ENCODE assay signal across 27 cellular contexts in genomic region chr1:101080859-101081258, GRCh38. TPM values are rescaled to one million over a fixed set of nuclear protein-coding genes. Genes with fewer than 3 reads are reported as not detected.
DNase-seq lines count a peak whose midpoint lies in the region; ATAC-seq lines count a peak whose summit lies in the region.
"Had no signal": no experiment of that assay in that cellular context is flagged by ENCODE, and none has a peak within 500 bp of the region (broad histone marks: within the 10 kb centered on the region; RNA-seq: fewer than 3 reads in every experiment).

No MANE protein-coding gene starts in this region.

- peaks cover 35% of the 10 kb centered on the region for H3K4me1 ChIP-seq in CD4-positive, alpha-beta memory T cell (ENCODE audit: insufficient read depth, low read length)
- H3K4me1 ChIP-seq: A549, pancreas, upper lobe of right lung had no signal

- peak overlapping the region; percentile 97 for H3K27ac Mint-ChIP-seq in activated CD4-positive, alpha-beta T cell treated with anti-CD3 and anti-CD28 coated beads, Interleukin-2, amount 10 ng/mL, durations not matched to agents 7 days and 5 days
- peak overlapping the region in 6 of 7 donors; percentile 88 to 95 (median 90) for H3K27ac Mint-ChIP-seq in CD4-positive, alpha-beta memory T cell
- H3K27ac Mint-ChIP-seq in activated T-helper 17 cell treated with anti-CD3 and anti-CD28 coated beads, Interleukin-2, amount 50 U/mL, for 72 hours: peak overlapping the region; percentile 69
- peak overlapping the region; percentile 75 to 76 for H3K27ac Mint-ChIP-seq in natural killer cell treated with Interleukin-12 subunit alpha and Interleukin-12 subunit beta and Interleukin-15 and Interleukin-18, amount 100 ng/mL, for 72 hours

- no peak for ATAC-seq in activated T-helper 17 cell treated with anti-CD3 and anti-CD28 coated beads, Interleukin-2, amount 50 U/mL, for 72 hours (replicated peaks)
- no peak for ATAC-seq in natural killer cell treated with Interleukin-12 subunit alpha and Interleukin-12 subunit beta and Interleukin-15 and Interleukin-18, amount 100 ng/mL, for 72 hours
- no peak for ATAC-seq in GM19455 (IDR thresholded peaks at IDR 0.05; ENCODE audit: unreplicated experiment)
- ATAC-seq: A549, HCT116, left colon, pancreas, Right ventricle myocardium inferior had no signal

- H3K36me3 ChIP-seq in CD4-positive, alpha-beta memory T cell (ENCODE audit: insufficient read depth, low read length): no peaks in the 10 kb centered on the region
- H3K36me3 ChIP-seq: pancreas, upper lobe of right lung had no signal

- CTCF ChIA-PET in activated CD4-positive, alpha-beta T cell treated with anti-CD3 and anti-CD28 coated beads, Interleukin-2, amount 10 ng/mL, durations not matched to agents 7 days and 5 days (lab: Charles Lee): interaction anchor here (0.9 kb wide), 1 partner anchor 140 kb away, joined by 3 read pairs; no protein-coding TSS in a partner anchor
- CTCF ChIA-PET in CD4-positive, alpha-beta memory T cell (lab: Charles Lee; ENCODE audit: partially characterized antibody): interaction anchor here (1.4 to 2.6 kb wide), 5 partner anchors 8 to 207 kb away, joined by 3 to 8 read pairs (median 4); no protein-coding TSS in a partner anchor

- no peak overlapping the region for H3K4me3 Mint-ChIP-seq in activated CD4-positive, alpha-beta T cell treated with anti-CD3 and anti-CD28 coated beads, Interleukin-2, amount 10 ng/mL, durations not matched to agents 7 days and 5 days
- peak overlapping the region in 5 of 8 donors; percentile 75 to 89 (median 84) for H3K4me3 Mint-ChIP-seq in CD4-positive, alpha-beta memory T cell
- peak overlapping the region; percentile 69 for H3K4me3 Mint-ChIP-seq in activated T-helper 17 cell treated with anti-CD3 and anti-CD28 coated beads, Interleukin-2, amount 50 U/mL, for 72 hours
- peak overlapping the region; percentile 80 for H3K4me3 Mint-ChIP-seq in natural killer cell treated with Interleukin-12 subunit alpha and Interleukin-12 subunit beta and Interleukin-15 and Interleukin-18, amount 100 ng/mL, for 72 hours
- H3K4me3 Mint-ChIP-seq: neural crest cell had no signal

- POLR2A ChIA-PET in activated CD4-positive, alpha-beta T cell treated with anti-CD3 and anti-CD28 coated beads, Interleukin-2, amount 10 ng/mL, durations not matched to agents 7 days and 5 days (lab: Charles Lee): no interaction called here
- POLR2A ChIA-PET in CD4-positive, alpha-beta memory T cell (lab: Charles Lee; ENCODE audit: partially characterized antibody): interaction anchor here (0.6 to 3.1 kb wide), 9 partner anchors 9 to 208 kb away, joined by 3 to 24 read pairs (median 4); partner anchors contain the start of gene S1PR1

- H3K9me3 Mint-ChIP-seq in activated CD4-positive, alpha-beta T cell treated with anti-CD3 and anti-CD28 coated beads, Interleukin-2, amount 10 ng/mL, durations not matched to agents 7 days and 5 days: peaks cover 36% of the 10 kb centered on the region
- H3K9me3 Mint-ChIP-seq in CD4-positive, alpha-beta memory T cell: peaks cover 0 to 5% (median 0%) of the 10 kb centered on the region in 8 donors
- H3K9me3 Mint-ChIP-seq in activated T-helper 17 cell treated with anti-CD3 and anti-CD28 coated beads, Interleukin-2, amount 50 U/mL, for 72 hours: no peaks in the 10 kb centered on the region
- peaks cover 2% of the 10 kb centered on the region for H3K9me3 Mint-ChIP-seq in natural killer cell treated with Interleukin-12 subunit alpha and Interleukin-12 subunit beta and Interleukin-15 and Interleukin-18, amount 100 ng/mL, for 72 hours
- H3K9me3 Mint-ChIP-seq: neural crest cell had no signal

- H3K27me3 Mint-ChIP-seq in activated CD4-positive, alpha-beta T cell treated with anti-CD3 and anti-CD28 coated beads, Interleukin-2, amount 10 ng/mL, durations not matched to agents 7 days and 5 days: no peaks in the 10 kb centered on the region
- no peaks in the 10 kb centered on the region for H3K27me3 Mint-ChIP-seq in CD4-positive, alpha-beta memory T cell
- no peaks in the 10 kb centered on the region for H3K27me3 Mint-ChIP-seq in activated T-helper 17 cell treated with anti-CD3 and anti-CD28 coated beads, Interleukin-2, amount 50 U/mL, for 72 hours
- no peaks in the 10 kb centered on the region for H3K27me3 Mint-ChIP-seq in natural killer cell treated with Interleukin-12 subunit alpha and Interleukin-12 subunit beta and Interleukin-15 and Interleukin-18, amount 100 ng/mL, for 72 hours

- peaks cover 59% of the 10 kb centered on the region for H3K4me1 Mint-ChIP-seq in activated CD4-positive, alpha-beta T cell treated with anti-CD3 and anti-CD28 coated beads, Interleukin-2, amount 10 ng/mL, durations not matched to agents 7 days and 5 days
- peaks cover 27 to 62% (median 39%) of the 10 kb centered on the region in 4 donors for H3K4me1 Mint-ChIP-seq in CD4-positive, alpha-beta memory T cell
- H3K4me1 Mint-ChIP-seq in activated T-helper 17 cell treated with anti-CD3 and anti-CD28 coated beads, Interleukin-2, amount 50 U/mL, for 72 hours: peaks cover 17% of the 10 kb centered on the region
- H3K4me1 Mint-ChIP-seq in natural killer cell treated with Interleukin-12 subunit alpha and Interleukin-12 subunit beta and Interleukin-15 and Interleukin-18, amount 100 ng/mL, for 72 hours (ENCODE audit: low read depth in 2 of 2): peaks cover 30 to 45% of the 10 kb centered on the region in 2 donors

- no peak overlapping the region for H3K27ac ChIP-seq in CD4-positive, alpha-beta memory T cell (ENCODE audit: low read depth, low read length)
- H3K27ac ChIP-seq: A549, coronary artery, pancreas, PC-9, upper lobe of right lung had no signal

- no peak for DNase-seq in activated CD4-positive, alpha-beta T cell treated with anti-CD3 and anti-CD28 coated beads, Interleukin-2, amount 10 ng/mL, durations not matched to agents 7 days and 5 days
- DNase-seq in activated CD4-positive, alpha-beta T cell treated with anti-CD3 and anti-CD28 coated beads, Interleukin-2, amount 50 U/mL, for 4 hours: no peak
- DNase-seq in CD4-positive, alpha-beta memory T cell: no peak
- no peak for DNase-seq in natural killer cell treated with Interleukin-12 subunit alpha and Interleukin-12 subunit beta and Interleukin-15 and Interleukin-18, amount 100 ng/mL, for 72 hours (ENCODE audit: low spot score)
- DNase-seq in DMS153 treated with DMSO at 0.1 percent for 48 hours (lab: John Stamatoyannopoulos, UW; ENCODE audit: unreplicated experiment) (no peak), AG20443 (ENCODE audit: low spot score) (no peak)
- DNase-seq: AML-193; aorta; DMS79 treated with DMSO at 0.1 percent for 48 hours; effector CD8-positive, alpha-beta T cell; GDM1; left colon; NCI-H1436; NCI-H226; NCI-H526 treated with DMSO at 0.1 percent for 48 hours; NK-92 treated with Interleukin-12 subunit alpha and Interleukin-12 subunit beta, amount 100 ng/mL, for 24 hours; pancreas; PC-9; T-helper 9 cell; upper lobe of right lung had no signal

- no peaks in the 10 kb centered on the region for H3K9me3 ChIP-seq in CD4-positive, alpha-beta memory T cell (ENCODE audit: control insufficient read depth in 1 of 2, low read length in 2 of 2)
- H3K9me3 ChIP-seq: A549, pancreas, upper lobe of right lung had no signal

- intact Hi-C loops in CD4-positive, alpha-beta memory T cell (cut with micrococcal nuclease): loop anchor here (5.0 kb wide), 1 partner anchor 54 kb away; the partner anchor contains the start of gene DPH5

- peaks cover 88% of the 10 kb centered on the region for H3K36me3 Mint-ChIP-seq in activated CD4-positive, alpha-beta T cell treated with anti-CD3 and anti-CD28 coated beads, Interleukin-2, amount 10 ng/mL, durations not matched to agents 7 days and 5 days (ENCODE audit: low read depth)
- H3K36me3 Mint-ChIP-seq in CD4-positive, alpha-beta memory T cell: peaks cover 19 to 37% of the 10 kb centered on the region in 2 donors
- peaks cover 3% of the 10 kb centered on the region for H3K36me3 Mint-ChIP-seq in activated T-helper 17 cell treated with anti-CD3 and anti-CD28 coated beads, Interleukin-2, amount 50 U/mL, for 72 hours (ENCODE audit: low read depth)
- H3K36me3 Mint-ChIP-seq in natural killer cell treated with Interleukin-12 subunit alpha and Interleukin-12 subunit beta and Interleukin-15 and Interleukin-18, amount 100 ng/mL, for 72 hours: peaks cover 19% of the 10 kb centered on the region

- no peaks in the 10 kb centered on the region for H3K27me3 ChIP-seq in CD4-positive, alpha-beta memory T cell (ENCODE audit: insufficient read depth, low read length)
- H3K27me3 ChIP-seq: pancreas, upper lobe of right lung had no signal

- no peak overlapping the region for H3K4me3 ChIP-seq in CD4-positive, alpha-beta memory T cell (ENCODE audit: low read length in 2 of 2)
- H3K4me3 ChIP-seq: A549, coronary artery, pancreas, PC-9, upper lobe of right lung had no signal

RNA-seq across cellular contexts. Expression of gene DPH5, which starts 55.3 kb away (rescaled TPM):
- 10 to 100 TPM; 32.8 to 38.9 TPM for total RNA-seq in activated CD4-positive, alpha-beta T cell treated with anti-CD3 and anti-CD28 coated beads, Interleukin-2, amount 10 ng/mL, durations not matched to agents 7 days and 5 days
- 10 to 100 TPM; 49.3 to 58.3 TPM for total RNA-seq in CD4-positive, alpha-beta memory T cell
- polyA plus RNA-seq in CD4-positive, alpha-beta memory T cell: 10 to 100 TPM; 39.1 to 51.6 TPM
- 10 to 100 TPM; 18.4 to 42.8 TPM for total RNA-seq in activated T-helper 17 cell treated with anti-CD3 and anti-CD28 coated beads, Interleukin-2, amount 50 U/mL, for 72 hours
- total RNA-seq in natural killer cell treated with Interleukin-12 subunit alpha and Interleukin-12 subunit beta and Interleukin-15 and Interleukin-18, amount 100 ng/mL, for 72 hours: 10 to 100 TPM; 20.1 to 28.9 TPM
